1 cellular context compared by ENCODE assay signal in the genomic region with DNA sequence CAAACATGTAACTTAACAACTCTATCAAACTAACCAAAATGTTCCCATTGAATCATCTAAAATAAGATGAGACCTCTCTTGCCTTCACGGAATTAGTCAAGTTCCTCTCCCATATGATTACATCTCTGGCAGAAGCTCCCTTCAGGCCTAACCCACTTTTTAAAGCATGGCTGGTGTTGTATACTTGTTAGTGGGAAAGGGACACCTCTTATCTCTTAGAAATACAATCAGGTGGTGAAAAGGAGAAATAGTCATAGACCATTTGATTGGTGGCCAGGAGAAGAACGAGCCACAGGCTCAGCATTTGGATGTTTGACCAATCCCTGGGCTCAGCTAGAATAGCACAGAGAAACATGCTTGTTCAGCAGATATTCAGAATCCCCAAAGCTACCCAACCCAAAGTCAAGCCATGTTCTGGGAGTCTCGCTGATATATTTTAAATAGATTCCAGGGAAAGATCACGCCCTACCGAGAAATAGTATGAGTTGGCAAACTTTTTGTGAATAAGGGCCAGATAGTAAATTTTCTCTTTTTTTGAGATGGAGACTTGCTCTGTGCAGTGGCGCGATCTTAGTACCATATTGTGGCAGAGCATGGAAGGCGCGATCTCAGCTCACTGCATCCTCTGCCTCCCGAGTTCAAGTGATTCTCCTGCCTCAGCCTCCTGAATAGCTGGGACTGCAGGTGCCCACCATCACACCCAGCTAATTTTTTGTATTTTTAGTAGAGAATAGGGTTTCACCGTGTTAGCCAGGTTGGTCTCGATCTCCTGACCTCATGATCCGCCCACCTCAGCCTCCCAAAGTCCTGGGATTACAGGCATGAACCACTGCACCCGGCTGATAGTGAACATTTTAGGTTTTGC.
TF ChIP-seq lines count a peak whose summit lies in the region.

No MANE protein-coding gene starts in this region.

TF ChIP-seq in K562, 482 proteins besides CTCF, POLR2A, EP300 and RAD21 (continued from another document and continues in another):
- no peak for TF ChIP-seq NCOA2 (IDR thresholded peaks at IDR 0.05; ENCODE audit: partially characterized antibody in 2 of 2)
- TF ChIP-seq, protein P1, sequence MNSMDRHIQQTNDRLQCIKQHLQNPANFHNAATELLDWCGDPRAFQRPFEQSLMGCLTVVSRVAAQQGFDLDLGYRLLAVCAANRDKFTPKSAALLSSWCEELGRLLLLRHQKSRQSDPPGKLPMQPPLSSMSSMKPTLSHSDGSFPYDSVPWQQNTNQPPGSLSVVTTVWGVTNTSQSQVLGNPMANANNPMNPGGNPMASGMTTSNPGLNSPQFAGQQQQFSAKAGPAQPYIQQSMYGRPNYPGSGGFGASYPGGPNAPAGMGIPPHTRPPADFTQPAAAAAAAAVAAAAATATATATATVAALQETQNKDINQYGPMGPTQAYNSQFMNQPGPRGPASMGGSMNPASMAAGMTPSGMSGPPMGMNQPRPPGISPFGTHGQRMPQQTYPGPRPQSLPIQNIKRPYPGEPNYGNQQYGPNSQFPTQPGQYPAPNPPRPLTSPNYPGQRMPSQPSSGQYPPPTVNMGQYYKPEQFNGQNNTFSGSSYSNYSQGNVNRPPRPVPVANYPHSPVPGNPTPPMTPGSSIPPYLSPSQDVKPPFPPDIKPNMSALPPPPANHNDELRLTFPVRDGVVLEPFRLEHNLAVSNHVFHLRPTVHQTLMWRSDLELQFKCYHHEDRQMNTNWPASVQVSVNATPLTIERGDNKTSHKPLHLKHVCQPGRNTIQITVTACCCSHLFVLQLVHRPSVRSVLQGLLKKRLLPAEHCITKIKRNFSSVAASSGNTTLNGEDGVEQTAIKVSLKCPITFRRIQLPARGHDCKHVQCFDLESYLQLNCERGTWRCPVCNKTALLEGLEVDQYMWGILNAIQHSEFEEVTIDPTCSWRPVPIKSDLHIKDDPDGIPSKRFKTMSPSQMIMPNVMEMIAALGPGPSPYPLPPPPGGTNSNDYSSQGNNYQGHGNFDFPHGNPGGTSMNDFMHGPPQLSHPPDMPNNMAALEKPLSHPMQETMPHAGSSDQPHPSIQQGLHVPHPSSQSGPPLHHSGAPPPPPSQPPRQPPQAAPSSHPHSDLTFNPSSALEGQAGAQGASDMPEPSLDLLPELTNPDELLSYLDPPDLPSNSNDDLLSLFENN (IDR thresholded peaks at IDR 0.05; ENCODE audit: low read depth in 2 of 2, low read length in 2 of 2), result no peak
- no peak for TF ChIP-seq HDAC6 (IDR thresholded peaks at IDR 0.05; ENCODE audit: low read depth, low read length)
- TF ChIP-seq HNRNPK (IDR thresholded peaks at IDR 0.05; ENCODE audit: low read depth, low read length, poor library complexity, severe bottlenecking), result no peak
- TF ChIP-seq NR2C1 (IDR thresholded peaks at IDR 0.05), result no peak
- TF ChIP-seq NR2C1 (tag; IDR thresholded peaks at IDR 0.05), result 0 out of 2 replicates have a peak, but pooled peaks have one; percentile 29
- peak; percentile 49 for TF ChIP-seq DPF2 (IDR thresholded peaks at IDR 0.05)
- TF ChIP-seq, protein P2, sequence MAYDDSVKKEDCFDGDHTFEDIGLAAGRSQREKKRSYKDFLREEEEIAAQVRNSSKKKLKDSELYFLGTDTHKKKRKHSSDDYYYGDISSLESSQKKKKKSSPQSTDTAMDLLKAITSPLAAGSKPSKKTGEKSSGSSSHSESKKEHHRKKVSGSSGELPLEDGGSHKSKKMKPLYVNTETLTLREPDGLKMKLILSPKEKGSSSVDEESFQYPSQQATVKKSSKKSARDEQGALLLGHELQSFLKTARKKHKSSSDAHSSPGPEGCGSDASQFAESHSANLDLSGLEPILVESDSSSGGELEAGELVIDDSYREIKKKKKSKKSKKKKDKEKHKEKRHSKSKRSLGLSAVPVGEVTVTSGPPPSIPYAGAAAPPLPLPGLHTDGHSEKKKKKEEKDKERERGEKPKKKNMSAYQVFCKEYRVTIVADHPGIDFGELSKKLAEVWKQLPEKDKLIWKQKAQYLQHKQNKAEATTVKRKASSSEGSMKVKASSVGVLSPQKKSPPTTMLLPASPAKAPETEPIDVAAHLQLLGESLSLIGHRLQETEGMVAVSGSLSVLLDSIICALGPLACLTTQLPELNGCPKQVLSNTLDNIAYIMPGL (CRISPR knock-in tag; IDR thresholded peaks at IDR 0.05), result no peak
- TF ChIP-seq STAT5B (CRISPR knock-in tag; IDR thresholded peaks at IDR 0.05), result no peak
- no peak for TF ChIP-seq TSHZ1 (CRISPR knock-in tag; IDR thresholded peaks at IDR 0.05)
- peak; percentile 52 for TF ChIP-seq HNRNPLL (IDR thresholded peaks at IDR 0.05; ENCODE audit: low read depth, low read length, poor library complexity, severe bottlenecking)
- TF ChIP-seq CREB3L1 (IDR thresholded peaks at IDR 0.05; ENCODE audit: borderline replicate concordance, low read depth), result no peak
- no peak for TF ChIP-seq YBX1 (IDR thresholded peaks at IDR 0.05)
- no peak for TF ChIP-seq GABPB1 (CRISPR knock-in tag; IDR thresholded peaks at IDR 0.05)
- peak; percentile 99 for TF ChIP-seq C11orf30 (IDR thresholded peaks at IDR 0.05; ENCODE audit: low read depth)
- TF ChIP-seq, protein P3, sequence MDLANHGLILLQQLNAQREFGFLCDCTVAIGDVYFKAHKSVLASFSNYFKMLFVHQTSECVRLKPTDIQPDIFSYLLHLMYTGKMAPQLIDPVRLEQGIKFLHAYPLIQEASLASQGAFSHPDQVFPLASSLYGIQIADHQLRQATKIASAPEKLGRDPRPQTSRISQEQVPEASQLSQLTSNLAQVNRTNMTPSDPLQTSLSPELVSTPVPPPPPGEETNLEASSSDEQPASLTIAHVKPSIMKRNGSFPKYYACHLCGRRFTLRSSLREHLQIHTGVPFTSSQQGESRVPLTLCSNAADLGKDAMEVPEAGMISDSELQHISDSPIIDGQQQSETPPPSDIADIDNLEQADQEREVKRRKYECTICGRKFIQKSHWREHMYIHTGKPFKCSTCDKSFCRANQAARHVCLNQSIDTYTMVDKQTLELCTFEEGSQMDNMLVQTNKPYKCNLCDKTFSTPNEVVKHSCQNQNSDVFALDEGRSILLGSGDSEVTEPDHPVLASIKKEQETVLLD (IDR thresholded peaks at IDR 0.05), result no peak
- TF ChIP-seq MYBL2 (IDR thresholded peaks at IDR 0.05; ENCODE audit: low read depth), result no peak
- TF ChIP-seq MYBL2 (CRISPR knock-in tag; IDR thresholded peaks at IDR 0.05; ENCODE audit: borderline replicate concordance), result no peak
- TF ChIP-seq NFXL1 (CRISPR knock-in tag; IDR thresholded peaks at IDR 0.05), result no peak
- no peak for TF ChIP-seq ZNF561 (CRISPR knock-in tag; conservative IDR thresholded peaks at IDR 0.05)
- TF ChIP-seq, protein P4, sequence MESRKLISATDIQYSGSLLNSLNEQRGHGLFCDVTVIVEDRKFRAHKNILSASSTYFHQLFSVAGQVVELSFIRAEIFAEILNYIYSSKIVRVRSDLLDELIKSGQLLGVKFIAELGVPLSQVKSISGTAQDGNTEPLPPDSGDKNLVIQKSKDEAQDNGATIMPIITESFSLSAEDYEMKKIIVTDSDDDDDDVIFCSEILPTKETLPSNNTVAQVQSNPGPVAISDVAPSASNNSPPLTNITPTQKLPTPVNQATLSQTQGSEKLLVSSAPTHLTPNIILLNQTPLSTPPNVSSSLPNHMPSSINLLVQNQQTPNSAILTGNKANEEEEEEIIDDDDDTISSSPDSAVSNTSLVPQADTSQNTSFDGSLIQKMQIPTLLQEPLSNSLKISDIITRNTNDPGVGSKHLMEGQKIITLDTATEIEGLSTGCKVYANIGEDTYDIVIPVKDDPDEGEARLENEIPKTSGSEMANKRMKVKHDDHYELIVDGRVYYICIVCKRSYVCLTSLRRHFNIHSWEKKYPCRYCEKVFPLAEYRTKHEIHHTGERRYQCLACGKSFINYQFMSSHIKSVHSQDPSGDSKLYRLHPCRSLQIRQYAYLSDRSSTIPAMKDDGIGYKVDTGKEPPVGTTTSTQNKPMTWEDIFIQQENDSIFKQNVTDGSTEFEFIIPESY (CRISPR knock-in tag; IDR thresholded peaks at IDR 0.05), result peak; percentile 92
- TF ChIP-seq ZNF780A (CRISPR knock-in tag; IDR thresholded peaks at IDR 0.05), result no peak
- TF ChIP-seq ZNF143 (CRISPR knock-in tag; IDR thresholded peaks at IDR 0.05), result no peak
- TF ChIP-seq MTA3 (IDR thresholded peaks at IDR 0.05; ENCODE audit: borderline replicate concordance), result no peak; the same call in 1 of the 2 replicates
- TF ChIP-seq ZNF282 (CRISPR knock-in tag; IDR thresholded peaks at IDR 0.05), result no peak
- TF ChIP-seq, protein P5, sequence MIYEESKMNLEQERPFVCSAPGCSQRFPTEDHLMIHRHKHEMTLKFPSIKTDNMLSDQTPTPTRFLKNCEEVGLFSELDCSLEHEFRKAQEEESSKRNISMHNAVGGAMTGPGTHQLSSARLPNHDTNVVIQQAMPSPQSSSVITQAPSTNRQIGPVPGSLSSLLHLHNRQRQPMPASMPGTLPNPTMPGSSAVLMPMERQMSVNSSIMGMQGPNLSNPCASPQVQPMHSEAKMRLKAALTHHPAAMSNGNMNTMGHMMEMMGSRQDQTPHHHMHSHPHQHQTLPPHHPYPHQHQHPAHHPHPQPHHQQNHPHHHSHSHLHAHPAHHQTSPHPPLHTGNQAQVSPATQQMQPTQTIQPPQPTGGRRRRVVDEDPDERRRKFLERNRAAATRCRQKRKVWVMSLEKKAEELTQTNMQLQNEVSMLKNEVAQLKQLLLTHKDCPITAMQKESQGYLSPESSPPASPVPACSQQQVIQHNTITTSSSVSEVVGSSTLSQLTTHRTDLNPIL (CRISPR knock-in tag; IDR thresholded peaks at IDR 0.05), result no peak
- no peak for TF ChIP-seq LEF1 (IDR thresholded peaks at IDR 0.05)
- TF ChIP-seq NFIX (CRISPR knock-in tag; IDR thresholded peaks at IDR 0.05; ENCODE audit: low read depth), result no peak
- TF ChIP-seq CTBP1 (IDR thresholded peaks at IDR 0.05; ENCODE audit: borderline replicate concordance), result peak; percentile 63; the same call in 1 of the 2 replicates
- TF ChIP-seq ARNT (IDR thresholded peaks at IDR 0.05), result peak in 1 of 2 experiments; percentile 53; a peak in 1 of 4 replicates
- TF ChIP-seq GTF2A2 (tag; IDR thresholded peaks at IDR 0.05), result no peak
- TF ChIP-seq MEF2A (IDR thresholded peaks at IDR 0.05; ENCODE audit: control insufficient read depth, low read depth, low read length), result no peak
- no peak for TF ChIP-seq GATAD2B (IDR thresholded peaks at IDR 0.05; ENCODE audit: borderline replicate concordance)
- TF ChIP-seq PHB (CRISPR knock-in tag; IDR thresholded peaks at IDR 0.05), result no peak
- no peak for TF ChIP-seq JUNB (CRISPR knock-in tag; conservative IDR thresholded peaks at IDR 0.05)
- TF ChIP-seq RBFOX2 (IDR thresholded peaks at IDR 0.05; ENCODE audit: low read depth, low read length), result no peak
- no peak for TF ChIP-seq SNIP1 (IDR thresholded peaks at IDR 0.05; ENCODE audit: low read depth)
- no peak for TF ChIP-seq TAL1 (IDR thresholded peaks at IDR 0.05)
- TF ChIP-seq ETV6 (IDR thresholded peaks at IDR 0.05; ENCODE audit: borderline replicate concordance in 1 of 2, low read depth in 2 of 2, low read length in 1 of 2), result no peak
- TF ChIP-seq ETV6 (CRISPR knock-in tag; IDR thresholded peaks at IDR 0.05; ENCODE audit: borderline replicate concordance), result no peak
- TF ChIP-seq SMARCE1 (IDR thresholded peaks at IDR 0.05), result peak; percentile 49; the same call in 1 of the 2 replicates
- TF ChIP-seq IRF9 (tag; IDR thresholded peaks at IDR 0.05), result no peak
- no peak for TF ChIP-seq POLR3A (IDR thresholded peaks at IDR 0.05; ENCODE audit: borderline replicate concordance, extremely low read depth, insufficient read depth, insufficient read length)
- no peak for TF ChIP-seq SREBF2 (CRISPR knock-in tag; IDR thresholded peaks at IDR 0.05)
- no peak for TF ChIP-seq NR1H2 (CRISPR knock-in tag; IDR thresholded peaks at IDR 0.05)
- TF ChIP-seq ZNF551 (CRISPR knock-in tag; IDR thresholded peaks at IDR 0.05), result no peak
- TF ChIP-seq MXI1 (IDR thresholded peaks at IDR 0.05; ENCODE audit: low read depth, low read length), result no peak
- TF ChIP-seq GABPB2 (CRISPR knock-in tag; conservative IDR thresholded peaks at IDR 0.05), result no peak
- TF ChIP-seq NONO (IDR thresholded peaks at IDR 0.05; ENCODE audit: low read depth in 2 of 2, low read length in 1 of 2), result no peak
- no peak for TF ChIP-seq MIER1 (IDR thresholded peaks at IDR 0.05; ENCODE audit: low read depth)
- TF ChIP-seq MAFK (IDR thresholded peaks at IDR 0.05; ENCODE audit: low read length), result peak; percentile 96
